Comparison of ENCODE assay signal across 25 cellular contexts in the genomic region with DNA sequence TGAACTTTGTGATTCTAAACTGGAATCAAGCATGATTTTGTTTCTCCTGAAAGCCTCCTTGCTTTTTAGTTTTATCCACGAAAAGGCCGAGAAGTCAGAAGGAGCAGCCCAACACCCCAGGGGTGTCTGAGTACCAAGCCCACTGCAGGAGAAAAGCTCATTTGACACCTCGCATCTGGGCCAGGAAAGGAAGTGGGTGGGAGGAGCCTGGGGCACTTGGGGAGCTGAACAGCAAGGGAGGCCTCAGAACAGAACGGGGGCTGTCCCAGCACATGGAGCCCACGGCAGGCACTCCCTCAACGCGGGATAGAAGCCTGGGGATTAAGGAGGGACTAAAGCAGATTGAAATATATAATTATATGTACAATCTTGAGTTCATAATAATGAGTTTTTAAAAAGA. TPM values are rescaled to one million over a fixed set of nuclear protein-coding genes. Genes with fewer than 3 reads are reported as not detected.
"Had no signal": no experiment of that assay in that cellular context is flagged by ENCODE, and none has a peak within 500 bp of the region (broad histone marks: within the 10 kb centered on the region; RNA-seq: fewer than 3 reads in every experiment).

No MANE protein-coding gene starts in this region.

- H3K4me3 ChIP-seq: MG63, SJCRH30 had no signal

- H3K36me3 ChIP-seq: MG63, SJCRH30 had no signal

- H3K9me3 ChIP-seq: SJCRH30 had no signal

- H3K27ac ChIP-seq: SJCRH30 had no signal

- DNase-seq: activated CD4-positive, alpha-beta T cell treated with anti-CD3 and anti-CD28 coated beads for 4 hours; activated CD8-positive, alpha-beta memory T cell treated with anti-CD3 and anti-CD28 coated beads, Interleukin-2, amount 50 U/mL, for 4 hours; activated CD8-positive, alpha-beta T cell treated with anti-CD3 and anti-CD28 coated beads for 36 hours; activated gamma-delta T cell treated with Interleukin-2 at 50 U/mL for 16 hours; activated naive CD4-positive, alpha-beta T cell treated with anti-CD3 and anti-CD28 coated beads, Interleukin-2, amount 10 ng/mL, durations not matched to agents 7 days and 5 days; activated naive CD8-positive, alpha-beta T cell treated with anti-CD3 and anti-CD28 coated beads for 36 hours; activated T-cell treated with anti-CD3 and anti-CD28 coated beads, Interleukin-2, amount 50 U/mL, for 72 hours; MG63; MV-4-11; NCI-H1092 treated with DMSO at 0.1 percent for 48 hours; NCI-H1436; NCI-H1694 treated with DMSO at 0.1 percent for 48 hours; NCI-H2029 treated with DMSO at 0.1 percent for 48 hours; NCI-H345; NCI-H510A; NCI-H69; NK-92 treated with Interleukin-12 subunit alpha and Interleukin-12 subunit beta, amount 100 ng/mL, for 24 hours; OCI-M1; Right ventricle myocardium superior; RPMI8226; SJCRH30 had no signal

- ATAC-seq: activated CD4-positive, CD25-positive, alpha-beta regulatory T cell treated with anti-CD3 and anti-CD28 coated beads, Interleukin-2, amount 50 U/mL, for 24 hours; activated CD8-positive, alpha-beta T cell treated with anti-CD3 and anti-CD28 coated beads for 36 hours; activated T-cell treated with anti-CD3 and anti-CD28 coated beads, Interleukin-2, amount 50 U/mL, for 72 hours; Panc1; SK-N-SH treated with all-trans-retinoic acid at 6 μM for 48 hours had no signal

- H3K27me3 ChIP-seq: MG63, SJCRH30 had no signal

RNA-seq across cellular contexts. Expression of gene KIF25, which starts 6.6 kb away (rescaled TPM):
- total RNA-seq: activated CD8-positive, alpha-beta T cell treated with anti-CD3 and anti-CD28 coated beads for 36 hours; activated naive CD8-positive, alpha-beta T cell treated with anti-CD3 and anti-CD28 coated beads for 36 hours; activated T-helper 2 cell treated with anti-CD3 and anti-CD28 coated beads, Interferon-gamma antibody, Interleukin-2, Interleukin-4, amounts not matched to agents 10 μg/mL and 5 μg/mL and 100 μg/mL, durations not matched to agents 14 hours and 24 hours and 36 hours had no signal
